ENCODE assay signal across 9 cellular contexts in genomic region chr10:4283841-4284610, GRCh38.
DNase-seq lines count a peak whose midpoint lies in the region; ATAC-seq and TF ChIP-seq lines count a peak whose summit lies in the region.
"Had no signal": no experiment of that assay in that cellular context is flagged by ENCODE, and none has a peak within 500 bp of the region (broad histone marks: within the 10 kb centered on the region; RNA-seq: fewer than 3 reads in every experiment).

No MANE protein-coding gene starts in this region.

- no peaks in the 10 kb centered on the region for H3K27me3 Mint-ChIP-seq in osteocyte (ENCODE audit: unreplicated experiment)
- H3K27me3 Mint-ChIP-seq in naive thymus-derived CD4-positive, alpha-beta T cell = peaks cover 0 to 6% (median 0%) of the 10 kb centered on the region in 5 donors

- H3K9me3 Mint-ChIP-seq in osteocyte (ENCODE audit: unreplicated experiment) = no peaks in the 10 kb centered on the region
- no peaks in the 10 kb centered on the region for H3K9me3 Mint-ChIP-seq in naive thymus-derived CD4-positive, alpha-beta T cell

- no peaks in the 10 kb centered on the region for H3K36me3 ChIP-seq in adrenal gland (replicated peaks in 1 of 2)
- H3K36me3 ChIP-seq in naive thymus-derived CD4-positive, alpha-beta T cell (ENCODE audit: control insufficient read depth in 2 of 3, insufficient read depth in 3 of 3, low read length in 3 of 3) = no peaks in the 10 kb centered on the region

- TF ChIP-seq POLR2A in adrenal gland (IDR thresholded peaks at IDR 0.05) = no peak
- no peak for TF ChIP-seq POLR2A in erythroblast (IDR thresholded peaks at IDR 0.05; ENCODE audit: low read length)

- CTCF ChIA-PET in naive thymus-derived CD4-positive, alpha-beta T cell (lab: Charles Lee) = no interaction called here

- H3K36me3 Mint-ChIP-seq in osteocyte (ENCODE audit: unreplicated experiment) = no peaks in the 10 kb centered on the region
- H3K36me3 Mint-ChIP-seq in naive thymus-derived CD4-positive, alpha-beta T cell = no peaks in the 10 kb centered on the region

- DNase-seq in adrenal gland (peak in 6 of 7 donors; percentile 21 to 75 (median 46)), fibroblast of villous mesenchyme (ENCODE audit: low read depth) (peak; percentile 93), osteocyte (ENCODE audit: extremely low spot score, unreplicated experiment) (no peak), ureter (ENCODE audit: low spot score) (peak; percentile 54), erythroblast (lab: John Stamatoyannopoulos, UW) (no peak), NCI-H1417 (lab: John Stamatoyannopoulos, UW) (no peak)
- no peak for DNase-seq in naive thymus-derived CD4-positive, alpha-beta T cell
- DNase-seq: activated effector memory CD4-positive, alpha-beta T cell treated with Interleukin-2 at 50 U/mL for 16 hours; NCI-H1436 had no signal

- H3K4me1 Mint-ChIP-seq in osteocyte (ENCODE audit: unreplicated experiment) = peaks cover 81% of the 10 kb centered on the region
- peaks cover 0 to 15% (median 5%) of the 10 kb centered on the region in 7 donors for H3K4me1 Mint-ChIP-seq in naive thymus-derived CD4-positive, alpha-beta T cell

- peak overlapping the region in 3 of 5 donors; percentile 46 to 74 (median 61) for H3K27ac ChIP-seq in adrenal gland
- H3K27ac ChIP-seq in naive thymus-derived CD4-positive, alpha-beta T cell (ENCODE audit: low read depth, low read length) = no peak overlapping the region

- H3K27ac Mint-ChIP-seq in osteocyte (ENCODE audit: unreplicated experiment) = peak overlapping the region; percentile 96
- H3K27ac Mint-ChIP-seq in naive thymus-derived CD4-positive, alpha-beta T cell = no peak overlapping the region

- no peaks in the 10 kb centered on the region for H3K27me3 ChIP-seq in adrenal gland
- no peaks in the 10 kb centered on the region for H3K27me3 ChIP-seq in naive thymus-derived CD4-positive, alpha-beta T cell (ENCODE audit: control insufficient read depth in 2 of 2, insufficient read depth in 2 of 2, low read length in 2 of 2)

- no peaks in the 10 kb centered on the region for H3K4me1 ChIP-seq in adrenal gland (replicated peaks in 1 of 2)
- no peaks in the 10 kb centered on the region for H3K4me1 ChIP-seq in naive thymus-derived CD4-positive, alpha-beta T cell (ENCODE audit: control insufficient read depth in 2 of 2, insufficient read depth in 2 of 2, low read length in 2 of 2)

- no peak overlapping the region for H3K4me3 Mint-ChIP-seq in osteocyte (ENCODE audit: unreplicated experiment)
- no peak overlapping the region for H3K4me3 Mint-ChIP-seq in naive thymus-derived CD4-positive, alpha-beta T cell

- H3K9me3 ChIP-seq in adrenal gland (replicated peaks in 1 of 3) = no peaks in the 10 kb centered on the region
- H3K9me3 ChIP-seq in naive thymus-derived CD4-positive, alpha-beta T cell (ENCODE audit: control insufficient read depth in 2 of 3, low read length in 3 of 3) = no peaks in the 10 kb centered on the region

- POLR2A ChIA-PET in naive thymus-derived CD4-positive, alpha-beta T cell (lab: Charles Lee) = interaction anchor here (0.9 kb wide), 1 partner anchor 17 kb away, joined by 3 read pairs; no protein-coding TSS in a partner anchor

- H3K4me3 ChIP-seq in adrenal gland = no peak overlapping the region
- H3K4me3 ChIP-seq in fibroblast of villous mesenchyme (ENCODE audit: low read depth, low read length) = no peak overlapping the region
- H3K4me3 ChIP-seq in naive thymus-derived CD4-positive, alpha-beta T cell (ENCODE audit: low read length) = no peak overlapping the region

- ATAC-seq in naive thymus-derived CD4-positive, alpha-beta T cell = no peak

- intact Hi-C loops in adrenal gland (cut with DNase I) = no loop called here
- intact Hi-C loops in naive thymus-derived CD4-positive, alpha-beta T cell (cut with micrococcal nuclease) = no loop called here

- no peak for TF ChIP-seq CTCF in adrenal gland (IDR thresholded peaks at IDR 0.05)
- TF ChIP-seq CTCF in fibroblast of villous mesenchyme (IDR thresholded peaks at IDR 0.05; ENCODE audit: insufficient read depth, low read depth, low read length) = no peak
- no peak for TF ChIP-seq CTCF in osteocyte (IDR thresholded peaks at IDR 0.05)

- 38 to 53% (median 44%) methylated on average over 7 of the region's 7 CpGs for WGBS in adrenal gland, 4 donors

Comparison
In these comparisons a context has a peak if more than half of its experiments do, and no peak if none do; other contexts are left out.
1. DNase-seq: peak in adrenal gland (6 of 7), fibroblast of villous mesenchyme (single experiment) and ureter (single experiment); none in osteocyte (single experiment), erythroblast (0 of 2), NCI-H1417 (0 of 3) and naive thymus-derived CD4-positive, alpha-beta T cell (0 of 9).